In genomic region chr1:32142446-32143301, GRCh38 we compare ENCODE assay signal across 9 cellular contexts. TPM values are rescaled to one million over a fixed set of nuclear protein-coding genes. Genes with fewer than 3 reads are reported as not detected.
DNase-seq lines count a peak whose midpoint lies in the region; ATAC-seq and FAIRE-seq lines count a peak whose summit lies in the region.
"Had no signal": no experiment of that assay in that cellular context is flagged by ENCODE, and none has a peak within 500 bp of the region (broad histone marks: within the 10 kb centered on the region; RNA-seq: fewer than 3 reads in every experiment).

No MANE protein-coding gene starts in this region.

- peak overlapping the region; percentile 59 to 68 for H3K27ac Mint-ChIP-seq in T-cell
- peak overlapping the region in 2 of 6 donors; percentile 54 to 78 for H3K27ac Mint-ChIP-seq in immature natural killer cell

- no peak for ATAC-seq in T-cell (replicated peaks in 1 of 4)
- ATAC-seq in left cardiac atrium: peak; percentile 85 to 93

- H3K4me1 Mint-ChIP-seq in T-cell (peaks cover 59 to 72% (median 66%) of the 10 kb centered on the region in 3 donors), immature natural killer cell (peaks cover 50 to 77% of the 10 kb centered on the region in 2 donors)

- H3K27me3 ChIP-seq in small intestine (ENCODE audit: control insufficient read depth in 2 of 2, insufficient read depth in 2 of 2, low read length in 2 of 2): no peaks in the 10 kb centered on the region

- H3K36me3 ChIP-seq in small intestine (ENCODE audit: control insufficient read depth in 2 of 2, insufficient read depth in 2 of 2, low read length in 2 of 2): no peaks in the 10 kb centered on the region

- 62 to 67% (median 62%) methylated on average over 6 of the region's 6 CpGs for WGBS in small intestine, 3 donors

- FAIRE-seq in small intestine (lab: Jason Lieb, UNC): no peak
- FAIRE-seq: A204.1 had no signal

- DNase-seq in DMS 273 (lab: John Stamatoyannopoulos, UW; ENCODE audit: unreplicated experiment) (peak; percentile 56), DMS 273 treated with DMSO at 0.1 percent for 48 hours (lab: John Stamatoyannopoulos, UW) (no peak), T-cell (no peak), left cardiac atrium (peak; percentile 48), small intestine (peak; percentile 38), immature natural killer cell (no peak), putamen (ENCODE audit: low spot score) (no peak)
- DNase-seq in stimulated activated CD4-positive, alpha-beta T cell treated with anti-CD3 and anti-CD28 coated beads, Interleukin-2, amount 100 ng/mL, for 48 hours: no peak

- no peak overlapping the region for H3K4me3 ChIP-seq in small intestine (ENCODE audit: low read depth in 1 of 2, low read length in 2 of 2)

- intact Hi-C loops in left cardiac atrium (cut with DNase I): no loop called here

- H3K4me1 ChIP-seq in small intestine (ENCODE audit: control insufficient read depth in 2 of 2, insufficient read depth in 1 of 2, low read depth in 1 of 2, low read length in 1 of 2): peaks cover 2 to 3% of the 10 kb centered on the region in 2 donors

- no peaks in the 10 kb centered on the region for H3K27me3 Mint-ChIP-seq in T-cell
- H3K27me3 Mint-ChIP-seq in immature natural killer cell (ENCODE audit: low read depth in 3 of 3): peaks cover 0 to 5% (median 0%) of the 10 kb centered on the region in 3 donors

- H3K4me3 Mint-ChIP-seq in T-cell (no peak overlapping the region), immature natural killer cell (peak overlapping the region in 1 of 5 donors; percentile 11)

- POLR2A ChIA-PET in T-cell (lab: Charles Lee): interaction anchor here in 1 of 2 donors (0.6 to 0.9 kb wide), 2 partner anchors 12 to 13 kb away, joined by 3 read pairs; no protein-coding TSS in a partner anchor

- H3K27ac ChIP-seq in small intestine (ENCODE audit: low read depth in 1 of 2, low read length in 1 of 2): peak overlapping the region in 1 of 2 donors; percentile 49

- H3K9me3 ChIP-seq in small intestine (ENCODE audit: control insufficient read depth, low read depth): no peaks in the 10 kb centered on the region

- CTCF ChIA-PET in T-cell (lab: Charles Lee): interaction anchor here (0.5 to 1.3 kb wide), 4 partner anchors 8 to 251 kb away, joined by 4 to 7 read pairs (median 4); partner anchors contain the start of gene BSDC1 (in 1 of the 2)

- no peaks in the 10 kb centered on the region for H3K9me3 Mint-ChIP-seq in T-cell
- H3K9me3 Mint-ChIP-seq in immature natural killer cell: no peaks in the 10 kb centered on the region

- peaks cover 16% of the 10 kb centered on the region for H3K36me3 Mint-ChIP-seq in T-cell
- H3K36me3 Mint-ChIP-seq in immature natural killer cell: peaks cover 0 to under 1% (median 0%) of the 10 kb centered on the region in 3 donors

RNA-seq across cellular contexts. Expression of gene KPNA6, which starts 34.8 kb away (rescaled TPM):
- total RNA-seq in T-cell (10 to 100 TPM; 46.2 to 53.6 (median 52.3) TPM), left cardiac atrium (10 to 100 TPM; 59.3 to 73.3 TPM)
- polyA plus RNA-seq in small intestine (10 to 100 TPM in 1 of 3 donors, 1 to 10 TPM in 2; 5.4 to 10.9 (median 7.4) TPM), immature natural killer cell (10 to 100 TPM; 20.7 to 36.8 (median 21.2) TPM)

RNA-seq across cellular contexts. Expression of gene TXLNA, which starts 36.8 kb away (rescaled TPM):
- total RNA-seq in T-cell: 10 to 100 TPM; 25.3 to 47.7 (median 43.8) TPM
- total RNA-seq in left cardiac atrium: 10 to 100 TPM; 20.3 to 35.6 TPM
- polyA plus RNA-seq in small intestine: 10 to 100 TPM in 1 of 3 donors, 1 to 10 TPM in 2; 6.9 to 26.5 (median 9.7) TPM
- 10 to 100 TPM; 14.5 to 33.4 (median 18.5) TPM for polyA plus RNA-seq in immature natural killer cell

RNA-seq across cellular contexts. Expression of gene CCDC28B, which starts 57.7 kb away (rescaled TPM):
- total RNA-seq in T-cell (1 to 10 TPM; 6.5 to 9.0 (median 6.8) TPM), left cardiac atrium (10 to 100 TPM in 1 of 2 donors, 1 to 10 TPM in 1; 7.5 to 13.8 TPM)
- polyA plus RNA-seq in small intestine (1 to 10 TPM; 2.5 to 8.1 (median 4.4) TPM), immature natural killer cell (10 to 100 TPM; 61.2 to 67.1 (median 65.5) TPM)

Comparison
In these comparisons a context has a peak if more than half of its experiments do, and no peak if none do; other contexts are left out.
1. DNase-seq: peak in DMS 273 (single experiment), left cardiac atrium (single experiment) and small intestine (single experiment); none in DMS 273 treated with DMSO at 0.1 percent for 48 hours (single experiment), T-cell (0 of 34), immature natural killer cell (0 of 3), putamen (single experiment) and stimulated activated CD4-positive, alpha-beta T cell treated with anti-CD3 and anti-CD28 coated beads, Interleukin-2, amount 100 ng/mL, for 48 hours (0 of 2).
2. ATAC-seq: peak in left cardiac atrium (2 of 2); none in T-cell (0 of 4).